ENCODE assay signal across 29 cellular contexts in the genomic region with DNA sequence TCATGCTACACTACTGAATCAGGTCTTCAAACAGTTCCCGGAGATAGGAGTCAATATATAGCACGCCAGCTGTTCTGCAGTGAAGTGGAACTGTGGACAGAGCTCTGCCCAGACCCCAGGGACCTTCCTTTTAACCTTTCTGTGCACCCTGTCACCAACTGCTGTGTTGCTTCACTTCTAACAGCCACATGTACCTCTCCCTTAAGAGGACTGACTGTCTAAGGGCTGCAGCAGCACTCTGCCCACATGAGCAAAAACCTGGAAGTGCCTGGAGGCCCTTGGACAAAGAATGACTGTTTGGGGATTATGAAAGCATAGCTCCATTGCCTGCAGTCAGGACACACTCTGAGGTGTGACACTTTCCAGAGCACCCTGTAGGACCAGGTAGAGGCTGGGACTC.
DNase-seq lines count a peak whose midpoint lies in the region; ATAC-seq, FAIRE-seq and TF ChIP-seq lines count a peak whose summit lies in the region.
"Had no signal": no experiment of that assay in that cellular context is flagged by ENCODE, and none has a peak within 500 bp of the region (broad histone marks: within the 10 kb centered on the region; RNA-seq: fewer than 3 reads in every experiment).

No MANE protein-coding gene starts in this region.

- ATAC-seq in HepG2 (peak; percentile 69), right lobe of liver (no peak), esophagus mucosa (peak; percentile 28), upper lobe of right lung (peak; percentile 57), left lobe of liver (no peak)
- ATAC-seq: A549, HCT116, right cardiac atrium had no signal

- TF ChIP-seq RAD21 in HepG2 (CRISPR knock-in tag; IDR thresholded peaks at IDR 0.05): no peak

- H3K9me3 ChIP-seq in HepG2 (ENCODE audit: low read length): no peaks in the 10 kb centered on the region
- H3K9me3 ChIP-seq in right lobe of liver: no peaks in the 10 kb centered on the region
- no peaks in the 10 kb centered on the region for H3K9me3 ChIP-seq in upper lobe of right lung
- H3K9me3 ChIP-seq: A549, BE2C, heart left ventricle had no signal

- no peak overlapping the region for H3K9ac ChIP-seq in HepG2 (ENCODE audit: insufficient read depth, low read depth, low read length)

- no peak overlapping the region for H3K4me3 ChIP-seq in HepG2 (replicated peaks in 1 of 3; ENCODE audit: insufficient read depth in 1 of 3, low read depth in 2 of 3, low read length in 3 of 3)
- no peak overlapping the region for H3K4me3 ChIP-seq in right lobe of liver
- no peak overlapping the region for H3K4me3 ChIP-seq in upper lobe of right lung
- H3K4me3 ChIP-seq: A549, heart left ventricle had no signal

- peaks cover 33% of the 10 kb centered on the region for H3K4me1 ChIP-seq in HepG2 (ENCODE audit: insufficient read depth, low read length)
- peaks cover 0 to 3% (median 0%) of the 10 kb centered on the region in 4 donors for H3K4me1 ChIP-seq in right lobe of liver
- no peaks in the 10 kb centered on the region for H3K4me1 ChIP-seq in upper lobe of right lung
- H3K4me1 ChIP-seq: A549, BE2C, heart left ventricle had no signal

- CTCF ChIA-PET in HepG2 (lab: Yijun Ruan, JAX; ENCODE audit: low intra/inter-chr PET ratio, low total read pairs): no interaction called here

- TF ChIP-seq EP300 in HepG2 (IDR thresholded peaks at IDR 0.05; ENCODE audit: low read depth in 2 of 2, low read length in 2 of 2) (no peak), HepG2 (CRISPR knock-in tag; IDR thresholded peaks at IDR 0.05; ENCODE audit: borderline replicate concordance) (no peak)

- H3K36me3 ChIP-seq in HepG2 (replicated peaks in 1 of 2; ENCODE audit: control insufficient read depth in 1 of 2, insufficient read depth in 2 of 2, low read length in 2 of 2) (no peaks in the 10 kb centered on the region), right lobe of liver (no peaks in the 10 kb centered on the region), upper lobe of right lung (no peaks in the 10 kb centered on the region)
- H3K36me3 ChIP-seq: BE2C, brain microvascular endothelial cell, heart left ventricle had no signal

- H3K27me3 ChIP-seq in HepG2 (ENCODE audit: control insufficient read depth in 1 of 2, insufficient read depth in 2 of 2, low read length in 2 of 2) (no peaks in the 10 kb centered on the region), right lobe of liver (no peaks in the 10 kb centered on the region), upper lobe of right lung (no peaks in the 10 kb centered on the region)
- H3K27me3 ChIP-seq: BE2C, brain microvascular endothelial cell had no signal

- 0 out of 2 replicates have a peak overlapping the region, but pooled peaks have one; percentile 5 for H3K4me2 ChIP-seq in HepG2 (ENCODE audit: low read depth, low read length)
- H3K4me2 ChIP-seq: A549 had no signal

- H3K27ac ChIP-seq in HepG2 (ENCODE audit: extremely low read length, insufficient read depth, low read length): no peak overlapping the region
- no peak overlapping the region for H3K27ac ChIP-seq in right lobe of liver
- no peak overlapping the region for H3K27ac ChIP-seq in upper lobe of right lung
- H3K27ac ChIP-seq: A549, brain microvascular endothelial cell, heart left ventricle had no signal

- H2AFZ ChIP-seq in HepG2 (ENCODE audit: low read length): no peak overlapping the region

- TF ChIP-seq POLR2A in HepG2 (IDR thresholded peaks at IDR 0.05; ENCODE audit: insufficient read depth in 1 of 2, low read depth in 2 of 2, low read length in 2 of 2) (no peak), right lobe of liver (IDR thresholded peaks at IDR 0.05) (no peak)

- no peak for FAIRE-seq in HepG2 (lab: Jason Lieb, UNC)
- FAIRE-seq: A549 had no signal

- in situ Hi-C loops in HepG2 (cut with HindIII; ENCODE audit: extremely low pct_ligation_motif_present, low pct_unique_long_range_greater_than_20kb): no loop called here

- H3K79me2 ChIP-seq in HepG2 (ENCODE audit: insufficient read depth, low read length): no peaks in the 10 kb centered on the region

- POLR2A ChIA-PET in HepG2 (lab: Yijun Ruan, JAX): no interaction called here

- intact Hi-C loops in HepG2 (cut with micrococcal nuclease; ENCODE audit: unreplicated experiment): no loop called here
- intact Hi-C loops in right lobe of liver (cut with DNase I): no loop called here
- intact Hi-C loops in upper lobe of right lung (cut with DNase I): no loop called here

- DNase-seq in HepG2 (ENCODE audit: low spot score) (peak; percentile 13), right lobe of liver (no peak), NOMO-1 (lab: John Stamatoyannopoulos, UW; ENCODE audit: unreplicated experiment in 2 of 2) (peak; percentile 35 to 58), upper lobe of right lung (no peak), AG08396 (ENCODE audit: low spot score) (no peak), NCI-H524 (lab: John Stamatoyannopoulos, UW) (no peak), left lobe of liver (ENCODE audit: low spot score) (no peak)
- DNase-seq: activated B cell treated with CpG ODN at 0.5 μM for 24 hours; activated CD4-positive, alpha-beta T cell treated with anti-CD3 and anti-CD28 coated beads, Interleukin-2, amount 50 U/mL, for 48 hours; activated naive CD4-positive, alpha-beta T cell treated with anti-CD3 and anti-CD28 coated beads for 36 hours; amniotic stem cell; BE2C; brain microvascular endothelial cell; COR-L47; effector CD4-positive, alpha-beta T cell; foreskin fibroblast; GDM1; heart left ventricle; Karpas-422; NCI-H1105; NCI-H2029 treated with DMSO at 0.1 percent for 48 hours; NCI-H2227 treated with DMSO at 0.1 percent for 48 hours; NCI-H774; right cardiac atrium; stimulated activated CD4-positive, alpha-beta T cell treated with anti-CD3 and anti-CD28 coated beads, Interleukin-12 subunit alpha, Interleukin-12 subunit beta, amount 100 ng/mL, for 4 hours; stimulated activated CD4-positive, alpha-beta T cell treated with anti-CD3 and anti-CD28 coated beads, Interleukin-4, amount 100 ng/mL, for 1 hour had no signal

- WGBS in HepG2 (ENCODE audit: low lambda C conversion rate): 4% methylated on average over 2 of the region's 2 CpGs
- WGBS in right lobe of liver (ENCODE audit: insufficient coverage, low coverage, low lambda C conversion rate, missing lambda C conversion rate): no CpG with 5 or more reads among the region's 2 CpGs

- TF ChIP-seq CTCF in HepG2 (CRISPR knock-in tag; IDR thresholded peaks at IDR 0.05) (no peak), right lobe of liver (IDR thresholded peaks at IDR 0.05) (no peak), upper lobe of right lung (IDR thresholded peaks at IDR 0.05) (no peak)

- no peaks in the 10 kb centered on the region for H4K20me1 ChIP-seq in HepG2 (ENCODE audit: insufficient read depth, low read length)

- BruUV-seq in HepG2 (replicated peaks; lab: Mats Ljungman, UMichigan): no TSS peak

TF ChIP-seq in HepG2, 621 proteins besides CTCF, POLR2A, EP300 and RAD21 (continues in another document):
- TF ChIP-seq, protein P1, sequence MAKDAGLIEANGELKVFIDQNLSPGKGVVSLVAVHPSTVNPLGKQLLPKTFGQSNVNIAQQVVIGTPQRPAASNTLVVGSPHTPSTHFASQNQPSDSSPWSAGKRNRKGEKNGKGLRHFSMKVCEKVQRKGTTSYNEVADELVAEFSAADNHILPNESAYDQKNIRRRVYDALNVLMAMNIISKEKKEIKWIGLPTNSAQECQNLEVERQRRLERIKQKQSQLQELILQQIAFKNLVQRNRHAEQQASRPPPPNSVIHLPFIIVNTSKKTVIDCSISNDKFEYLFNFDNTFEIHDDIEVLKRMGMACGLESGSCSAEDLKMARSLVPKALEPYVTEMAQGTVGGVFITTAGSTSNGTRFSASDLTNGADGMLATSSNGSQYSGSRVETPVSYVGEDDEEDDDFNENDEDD (CRISPR knock-in tag; IDR thresholded peaks at IDR 0.05; ENCODE audit: borderline replicate concordance): no peak
- TF ChIP-seq RELA (CRISPR knock-in tag; IDR thresholded peaks at IDR 0.05) (no peak), EED (CRISPR knock-in tag; IDR thresholded peaks at IDR 0.05) (no peak), RAD51 (IDR thresholded peaks at IDR 0.05; ENCODE audit: borderline replicate concordance) (no peak), CEBPB (IDR thresholded peaks at IDR 0.05; ENCODE audit: borderline replicate concordance, low read depth, low read length) (peak; percentile 7; the same call in 1 of the 2 replicates), HDAC6 (IDR thresholded peaks at IDR 0.05; ENCODE audit: low read depth, low read length) (no peak), ZNF619 (CRISPR knock-in tag; IDR thresholded peaks at IDR 0.05) (no peak), ZNF30 (CRISPR knock-in tag; IDR thresholded peaks at IDR 0.05) (no peak), ZNF264 (CRISPR knock-in tag; IDR thresholded peaks at IDR 0.05) (no peak), YEATS4 (CRISPR knock-in tag; IDR thresholded peaks at IDR 0.05; ENCODE audit: borderline replicate concordance) (no peak), SRSF1 (optimal IDR thresholded peaks at IDR 0.05; ENCODE audit: low read depth, low read length) (no peak), ARNTL (CRISPR knock-in tag; IDR thresholded peaks at IDR 0.05) (no peak), SP2 (CRISPR knock-in tag; IDR thresholded peaks at IDR 0.05) (no peak), CEBPG (CRISPR knock-in tag; IDR thresholded peaks at IDR 0.05) (0 out of 2 replicates have a peak, but pooled peaks have one; percentile 18), ZNF761 (CRISPR knock-in tag; conservative IDR thresholded peaks at IDR 0.05) (no peak), ZFP62 (CRISPR knock-in tag; IDR thresholded peaks at IDR 0.05) (no peak), TGIF2 (CRISPR knock-in tag; IDR thresholded peaks at IDR 0.05) (no peak), SALL1 (CRISPR knock-in tag; IDR thresholded peaks at IDR 0.05) (no peak)
- TF ChIP-seq, protein P2, sequence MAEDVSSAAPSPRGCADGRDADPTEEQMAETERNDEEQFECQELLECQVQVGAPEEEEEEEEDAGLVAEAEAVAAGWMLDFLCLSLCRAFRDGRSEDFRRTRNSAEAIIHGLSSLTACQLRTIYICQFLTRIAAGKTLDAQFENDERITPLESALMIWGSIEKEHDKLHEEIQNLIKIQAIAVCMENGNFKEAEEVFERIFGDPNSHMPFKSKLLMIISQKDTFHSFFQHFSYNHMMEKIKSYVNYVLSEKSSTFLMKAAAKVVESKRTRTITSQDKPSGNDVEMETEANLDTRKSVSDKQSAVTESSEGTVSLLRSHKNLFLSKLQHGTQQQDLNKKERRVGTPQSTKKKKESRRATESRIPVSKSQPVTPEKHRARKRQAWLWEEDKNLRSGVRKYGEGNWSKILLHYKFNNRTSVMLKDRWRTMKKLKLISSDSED (CRISPR knock-in tag; IDR thresholded peaks at IDR 0.05): 0 out of 2 replicates have a peak, but pooled peaks have one; percentile 55
- TF ChIP-seq, protein P3, sequence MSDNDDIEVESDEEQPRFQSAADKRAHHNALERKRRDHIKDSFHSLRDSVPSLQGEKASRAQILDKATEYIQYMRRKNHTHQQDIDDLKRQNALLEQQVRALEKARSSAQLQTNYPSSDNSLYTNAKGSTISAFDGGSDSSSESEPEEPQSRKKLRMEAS (IDR thresholded peaks at IDR 0.05): 0 out of 2 replicates have a peak, but pooled peaks have one; percentile 23

Comparison
In these comparisons a context has a peak if more than half of its experiments do, and no peak if none do; other contexts are left out.
1. ATAC-seq: peak in HepG2 (single experiment), esophagus mucosa (single experiment) and upper lobe of right lung (single experiment); none in right lobe of liver (0 of 4) and left lobe of liver (single experiment).
2. DNase-seq: peak in HepG2 (single experiment) and NOMO-1 (2 of 2); none in right lobe of liver (0 of 3), upper lobe of right lung (single experiment), AG08396 (single experiment), NCI-H524 (0 of 2) and left lobe of liver (single experiment).